In genomic region chr9:32783168-32783891, GRCh38 we compare ENCODE assay signal across 13 cellular contexts. TPM values are rescaled to one million over a fixed set of nuclear protein-coding genes. Genes with fewer than 3 reads are reported as not detected.
A peak's percentile ranks its signal among the peaks of the same experiment; 100 is the strongest.
DNase-seq lines count a peak whose midpoint lies in the region; ATAC-seq and TF ChIP-seq lines count a peak whose summit lies in the region.
"Had no signal": no experiment of that assay in that cellular context is flagged by ENCODE, and none has a peak within 500 bp of the region (broad histone marks: within the 10 kb centered on the region; RNA-seq: fewer than 3 reads in every experiment).

TMEM215 (plus strand) TSS chr9:32783540; CDS start chr9:32784184, 644 bp downstream.

- CTCF ChIA-PET in activated CD8-positive, alpha-beta T cell treated with anti-CD3 and anti-CD28 coated beads, Interleukin-2, amount 10 ng/mL, durations not matched to agents 7 days and 5 days (lab: Charles Lee), result no interaction called here

- H3K27me3 Mint-ChIP-seq in stimulated activated naive CD8-positive, alpha-beta T cell treated with anti-CD3 and anti-CD28 coated beads, Interleukin-15, amount 100 ng/mL, for 72 hours, result peaks cover 49% of the 10 kb centered on the region
- peaks cover 67% of the 10 kb centered on the region for H3K27me3 Mint-ChIP-seq in chondrocyte (ENCODE audit: low read depth)
- peaks cover 34% of the 10 kb centered on the region for H3K27me3 Mint-ChIP-seq in activated CD8-positive, alpha-beta T cell treated with anti-CD3 and anti-CD28 coated beads, Interleukin-2, amount 10 ng/mL, durations not matched to agents 7 days and 5 days (ENCODE audit: low read depth)
- peaks cover 43% of the 10 kb centered on the region for H3K27me3 Mint-ChIP-seq in activated T-helper 2 cell treated with anti-CD3 and anti-CD28 coated beads, Interferon-gamma antibody, Interleukin-2, Interleukin-4, amounts not matched to agents 10 μg/mL and 5 μg/mL and 100 μg/mL, durations not matched to agents 14 hours and 24 hours and 36 hours (ENCODE audit: low read depth)

- H3K4me1 Mint-ChIP-seq in stimulated activated naive CD8-positive, alpha-beta T cell treated with anti-CD3 and anti-CD28 coated beads, Interleukin-15, amount 100 ng/mL, for 72 hours, result no peaks in the 10 kb centered on the region
- H3K4me1 Mint-ChIP-seq in chondrocyte (ENCODE audit: low read depth), result no peaks in the 10 kb centered on the region
- H3K4me1 Mint-ChIP-seq in activated CD8-positive, alpha-beta T cell treated with anti-CD3 and anti-CD28 coated beads, Interleukin-2, amount 10 ng/mL, durations not matched to agents 7 days and 5 days (ENCODE audit: low read depth), result no peaks in the 10 kb centered on the region
- no peaks in the 10 kb centered on the region for H3K4me1 Mint-ChIP-seq in activated T-helper 2 cell treated with anti-CD3 and anti-CD28 coated beads, Interferon-gamma antibody, Interleukin-2, Interleukin-4, amounts not matched to agents 10 μg/mL and 5 μg/mL and 100 μg/mL, durations not matched to agents 14 hours and 24 hours and 36 hours (ENCODE audit: low read depth)

- H3K4me3 Mint-ChIP-seq in stimulated activated naive CD8-positive, alpha-beta T cell treated with anti-CD3 and anti-CD28 coated beads, Interleukin-15, amount 100 ng/mL, for 72 hours, result peak within 1 kb of the TSS in 1 of 2 donors; percentile 6
- no peak within 1 kb of the TSS for H3K4me3 Mint-ChIP-seq in chondrocyte (ENCODE audit: unreplicated experiment)
- no peak within 1 kb of the TSS for H3K4me3 Mint-ChIP-seq in activated CD8-positive, alpha-beta T cell treated with anti-CD3 and anti-CD28 coated beads, Interleukin-2, amount 10 ng/mL, durations not matched to agents 7 days and 5 days
- no peak within 1 kb of the TSS for H3K4me3 Mint-ChIP-seq in activated T-helper 2 cell treated with anti-CD3 and anti-CD28 coated beads, Interferon-gamma antibody, Interleukin-2, Interleukin-4, amounts not matched to agents 10 μg/mL and 5 μg/mL and 100 μg/mL, durations not matched to agents 14 hours and 24 hours and 36 hours (ENCODE audit: low read depth)

- peaks cover 50% of the 10 kb centered on the region for H3K27me3 ChIP-seq in lower lobe of right lung (ENCODE audit: low read depth)

- H3K27ac Mint-ChIP-seq in stimulated activated naive CD8-positive, alpha-beta T cell treated with anti-CD3 and anti-CD28 coated beads, Interleukin-15, amount 100 ng/mL, for 72 hours, result no peak within 1 kb of the TSS
- H3K27ac Mint-ChIP-seq in chondrocyte (ENCODE audit: unreplicated experiment), result no peak within 1 kb of the TSS
- no peak within 1 kb of the TSS for H3K27ac Mint-ChIP-seq in activated CD8-positive, alpha-beta T cell treated with anti-CD3 and anti-CD28 coated beads, Interleukin-2, amount 10 ng/mL, durations not matched to agents 7 days and 5 days
- no peak within 1 kb of the TSS for H3K27ac Mint-ChIP-seq in activated T-helper 2 cell treated with anti-CD3 and anti-CD28 coated beads, Interferon-gamma antibody, Interleukin-2, Interleukin-4, amounts not matched to agents 10 μg/mL and 5 μg/mL and 100 μg/mL, durations not matched to agents 14 hours and 24 hours and 36 hours

- POLR2A ChIA-PET in activated CD8-positive, alpha-beta T cell treated with anti-CD3 and anti-CD28 coated beads, Interleukin-2, amount 10 ng/mL, durations not matched to agents 7 days and 5 days (lab: Charles Lee), result no interaction called here

- peak within 1 kb of the TSS; percentile 23 for H3K4me3 ChIP-seq in lower lobe of right lung

- H3K36me3 Mint-ChIP-seq in chondrocyte (ENCODE audit: low read depth), result no peaks in the 10 kb centered on the region
- H3K36me3 Mint-ChIP-seq in activated CD8-positive, alpha-beta T cell treated with anti-CD3 and anti-CD28 coated beads, Interleukin-2, amount 10 ng/mL, durations not matched to agents 7 days and 5 days (ENCODE audit: low read depth), result no peaks in the 10 kb centered on the region
- no peaks in the 10 kb centered on the region for H3K36me3 Mint-ChIP-seq in activated T-helper 2 cell treated with anti-CD3 and anti-CD28 coated beads, Interferon-gamma antibody, Interleukin-2, Interleukin-4, amounts not matched to agents 10 μg/mL and 5 μg/mL and 100 μg/mL, durations not matched to agents 14 hours and 24 hours and 36 hours (ENCODE audit: low read depth)

- DNase-seq in stimulated activated naive CD8-positive, alpha-beta T cell treated with anti-CD3 and anti-CD28 coated beads, Interleukin-15, amount 100 ng/mL, for 72 hours, result no peak
- DNase-seq in stimulated activated naive CD8-positive, alpha-beta T cell treated with anti-CD3 and anti-CD28 coated beads, Interleukin-15, Interleukin-2, amounts not matched to agents 100 U/mL and 50 U/mL, for 24 hours, result no peak
- DNase-seq in chondrocyte (ENCODE audit: low spot score), result peak; percentile 83
- DNase-seq in lower lobe of right lung, result peak; percentile 37
- DNase-seq in activated CD8-positive, alpha-beta T cell treated with anti-CD3 and anti-CD28 coated beads, Interleukin-2, amount 10 ng/mL, durations not matched to agents 7 days and 5 days, result no peak
- DNase-seq in AML-193 (lab: John Stamatoyannopoulos, UW), result no peak
- DNase-seq in activated T-helper 2 cell treated with anti-CD3 and anti-CD28 coated beads, Interferon-gamma antibody, Interleukin-2, Interleukin-4, amounts not matched to agents 10 μg/mL and 5 μg/mL and 100 μg/mL, durations not matched to agents 14 hours and 24 hours and 36 hours (ENCODE audit: low spot score), result no peak
- no peak for DNase-seq in DMS153 treated with DMSO at 0.1 percent for 48 hours (lab: John Stamatoyannopoulos, UW; ENCODE audit: unreplicated experiment)
- DNase-seq: effector CD8-positive, alpha-beta T cell; NCI-H2029 had no signal

- TF ChIP-seq CTCF in chondrocyte (IDR thresholded peaks at IDR 0.05) (no peak), lower lobe of right lung (IDR thresholded peaks at IDR 0.05) (no peak)

- H3K36me3 ChIP-seq in lower lobe of right lung, result no peaks in the 10 kb centered on the region

- ATAC-seq in stimulated activated naive CD8-positive, alpha-beta T cell treated with anti-CD3 and anti-CD28 coated beads, Interleukin-15, amount 100 ng/mL, for 72 hours, result peak; percentile 26
- no peak for ATAC-seq in stimulated activated naive CD8-positive, alpha-beta T cell treated with anti-CD3 and anti-CD28 coated beads, Interleukin-15, Interleukin-2, amounts not matched to agents 100 U/mL and 50 U/mL, for 24 hours
- peak in 1 of 2 donors; percentile 30 for ATAC-seq in lower lobe of right lung
- ATAC-seq in activated CD8-positive, alpha-beta T cell treated with anti-CD3 and anti-CD28 coated beads, Interleukin-2, amount 10 ng/mL, durations not matched to agents 7 days and 5 days, result no peak

- no peaks in the 10 kb centered on the region for H3K9me3 ChIP-seq in lower lobe of right lung

- no peak within 1 kb of the TSS for H3K27ac ChIP-seq in lower lobe of right lung
- H3K27ac ChIP-seq: C4-2B had no signal

- no peaks in the 10 kb centered on the region for H3K4me1 ChIP-seq in lower lobe of right lung

- no peaks in the 10 kb centered on the region for H3K9me3 Mint-ChIP-seq in stimulated activated naive CD8-positive, alpha-beta T cell treated with anti-CD3 and anti-CD28 coated beads, Interleukin-15, amount 100 ng/mL, for 72 hours
- no peaks in the 10 kb centered on the region for H3K9me3 Mint-ChIP-seq in chondrocyte (ENCODE audit: low read depth)
- H3K9me3 Mint-ChIP-seq in activated CD8-positive, alpha-beta T cell treated with anti-CD3 and anti-CD28 coated beads, Interleukin-2, amount 10 ng/mL, durations not matched to agents 7 days and 5 days (ENCODE audit: insufficient read depth), result no peaks in the 10 kb centered on the region
- H3K9me3 Mint-ChIP-seq in activated T-helper 2 cell treated with anti-CD3 and anti-CD28 coated beads, Interferon-gamma antibody, Interleukin-2, Interleukin-4, amounts not matched to agents 10 μg/mL and 5 μg/mL and 100 μg/mL, durations not matched to agents 14 hours and 24 hours and 36 hours, result no peaks in the 10 kb centered on the region

- intact Hi-C loops in lower lobe of right lung (cut with DNase I), result no loop called here
- intact Hi-C loops in activated T-helper 2 cell treated with anti-CD3 and anti-CD28 coated beads, Interferon-gamma antibody, Interleukin-2, Interleukin-4, amounts not matched to agents 10 μg/mL and 5 μg/mL and 100 μg/mL, durations not matched to agents 14 hours and 24 hours and 36 hours (cut with micrococcal nuclease), result no loop called here

RNA-seq across cellular contexts. Expression of gene TMEM215, which starts in this region (rescaled TPM):
- not detected in 3 replicates for total RNA-seq in chondrocyte
- 0.09 TPM for total RNA-seq in lower lobe of right lung
- not detected for total RNA-seq in activated CD8-positive, alpha-beta T cell treated with anti-CD3 and anti-CD28 coated beads, Interleukin-2, amount 10 ng/mL, durations not matched to agents 7 days and 5 days
- not detected in 2 replicates for total RNA-seq in activated T-helper 2 cell treated with anti-CD3 and anti-CD28 coated beads, Interferon-gamma antibody, Interleukin-2, Interleukin-4, amounts not matched to agents 10 μg/mL and 5 μg/mL and 100 μg/mL, durations not matched to agents 14 hours and 24 hours and 36 hours
- total RNA-seq: liver, subcutaneous adipose tissue had no signal

Comparison
In these comparisons a context has a peak if more than half of its experiments do, and no peak if none do; other contexts are left out.
1. Peak in DNase-seq in chondrocyte; RNA of the gene not detected or under 1 TPM.
2. Peak in DNase-seq and H3K4me3 ChIP-seq in lower lobe of right lung; RNA of the gene not detected or under 1 TPM.